ENCODE assay signal across 8 cellular contexts in the genomic region with DNA sequence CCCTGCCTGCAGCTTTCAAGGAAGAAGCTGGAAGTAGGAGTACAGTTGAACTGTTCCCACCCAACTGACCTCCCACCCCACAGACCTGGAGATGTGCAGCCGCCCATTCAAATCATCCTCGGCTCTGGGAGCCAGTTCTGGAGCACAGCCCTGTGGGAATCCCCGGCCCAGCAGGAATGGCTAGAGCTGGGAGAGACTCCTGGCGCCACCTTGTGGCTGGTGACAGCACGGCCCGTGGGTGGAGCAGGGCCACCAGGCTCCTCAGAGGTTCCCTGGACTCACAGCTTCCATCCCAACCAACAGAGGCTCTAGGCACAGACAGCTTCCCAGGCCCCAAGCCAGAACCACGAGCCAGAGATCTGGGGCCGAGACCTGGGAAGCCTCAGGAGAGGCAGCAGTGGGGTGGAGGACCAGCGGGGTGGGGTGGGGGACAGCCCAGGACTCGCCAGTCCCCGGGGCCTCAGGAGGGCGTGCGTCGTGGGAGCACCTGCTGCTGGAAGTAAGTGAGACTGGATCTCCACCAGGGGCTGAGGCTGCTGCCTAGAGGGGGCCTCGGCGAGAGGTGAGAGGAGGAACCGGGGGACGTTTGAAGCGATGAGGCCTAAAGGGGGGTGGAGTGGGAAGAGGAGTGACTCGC. TPM values are rescaled to one million over a fixed set of nuclear protein-coding genes. Genes with fewer than 3 reads are reported as not detected.
DNase-seq lines count a peak whose midpoint lies in the region; ATAC-seq, FAIRE-seq and TF ChIP-seq lines count a peak whose summit lies in the region.

No MANE protein-coding gene starts in this region.

- H3K36me3 ChIP-seq in effector memory CD4-positive, alpha-beta T cell (ENCODE audit: control insufficient read depth, insufficient read depth, low read length), result peaks cover 57% of the 10 kb centered on the region

- no peaks in the 10 kb centered on the region for H3K27me3 Mint-ChIP-seq in activated CD8-positive, alpha-beta T cell treated with anti-CD3 and anti-CD28 coated beads, Interleukin-2, amount 10 ng/mL, durations not matched to agents 7 days and 5 days (ENCODE audit: low read depth)
- H3K27me3 Mint-ChIP-seq in memory B cell, result no peaks in the 10 kb centered on the region

- no peak overlapping the region for H3K4me3 ChIP-seq in effector memory CD4-positive, alpha-beta T cell (ENCODE audit: insufficient read depth, low read depth, low read length, poor library complexity, severe bottlenecking)

- peak; percentile 84 for ATAC-seq in activated CD8-positive, alpha-beta T cell treated with anti-CD3 and anti-CD28 coated beads, Interleukin-2, amount 10 ng/mL, durations not matched to agents 7 days and 5 days
- peak; percentile 85 for ATAC-seq in memory B cell (ENCODE audit: low read depth)

- H3K27ac Mint-ChIP-seq in activated CD8-positive, alpha-beta T cell treated with anti-CD3 and anti-CD28 coated beads, Interleukin-2, amount 10 ng/mL, durations not matched to agents 7 days and 5 days, result peak overlapping the region; percentile 43
- H3K27ac Mint-ChIP-seq in memory B cell, result peak overlapping the region; percentile 62

- FAIRE-seq in H54 (lab: Jason Lieb, UNC), result peak; percentile 30

- peaks cover 1% of the 10 kb centered on the region for H3K4me1 Mint-ChIP-seq in activated CD8-positive, alpha-beta T cell treated with anti-CD3 and anti-CD28 coated beads, Interleukin-2, amount 10 ng/mL, durations not matched to agents 7 days and 5 days (ENCODE audit: low read depth)
- H3K4me1 Mint-ChIP-seq in memory B cell, result peaks cover 4% of the 10 kb centered on the region

- H3K27me3 ChIP-seq in effector memory CD4-positive, alpha-beta T cell (replicated peaks; ENCODE audit: control insufficient read depth, insufficient read depth, low read length, poor library complexity, severe bottlenecking), result no peaks in the 10 kb centered on the region

- CTCF ChIA-PET in activated CD8-positive, alpha-beta T cell treated with anti-CD3 and anti-CD28 coated beads, Interleukin-2, amount 10 ng/mL, durations not matched to agents 7 days and 5 days (lab: Charles Lee), result interaction anchor here (0.8 to 4.2 kb wide), 29 partner anchors 9 to 384 kb away, joined by 3 to 61 read pairs (median 5); partner anchors contain the start of genes ANAPC5 and RNF34

- no peak overlapping the region for H3K27ac ChIP-seq in effector memory CD4-positive, alpha-beta T cell (ENCODE audit: insufficient read depth, low read length, poor library complexity, severe bottlenecking)

- peaks cover 40% of the 10 kb centered on the region for H3K36me3 Mint-ChIP-seq in activated CD8-positive, alpha-beta T cell treated with anti-CD3 and anti-CD28 coated beads, Interleukin-2, amount 10 ng/mL, durations not matched to agents 7 days and 5 days (ENCODE audit: low read depth)
- peaks cover 14% of the 10 kb centered on the region for H3K36me3 Mint-ChIP-seq in memory B cell

- H3K9me3 Mint-ChIP-seq in activated CD8-positive, alpha-beta T cell treated with anti-CD3 and anti-CD28 coated beads, Interleukin-2, amount 10 ng/mL, durations not matched to agents 7 days and 5 days (ENCODE audit: insufficient read depth), result no peaks in the 10 kb centered on the region
- no peaks in the 10 kb centered on the region for H3K9me3 Mint-ChIP-seq in memory B cell

- POLR2A ChIA-PET in activated CD8-positive, alpha-beta T cell treated with anti-CD3 and anti-CD28 coated beads, Interleukin-2, amount 10 ng/mL, durations not matched to agents 7 days and 5 days (lab: Charles Lee), result interaction anchor here (0.8 kb wide), 1 partner anchor 379 kb away, joined by 3 read pairs; no protein-coding TSS in a partner anchor

- no peak for TF ChIP-seq POLR2A in H54 (IDR thresholded peaks at IDR 0.05; ENCODE audit: low read depth, low read length)

- no peaks in the 10 kb centered on the region for H3K9me3 ChIP-seq in effector memory CD4-positive, alpha-beta T cell (ENCODE audit: control insufficient read depth, low read length)

- no peaks in the 10 kb centered on the region for H3K4me1 ChIP-seq in effector memory CD4-positive, alpha-beta T cell (ENCODE audit: control insufficient read depth, insufficient read depth, low read length, poor library complexity, severe bottlenecking)

- DNase-seq in AML-193 (lab: John Stamatoyannopoulos, UW) (peak; percentile 27 to 35), H54 (ENCODE audit: insufficient read length, low spot score) (peak; percentile 98), NCI-H510A (lab: John Stamatoyannopoulos, UW) (peak; percentile 35), memory B cell (ENCODE audit: low spot score in 2 of 2) (peak; percentile 61 to 75), NCI-H524 treated with DMSO at 0.1 percent for 48 hours (lab: John Stamatoyannopoulos, UW) (no peak)
- peak; percentile 68 for DNase-seq in activated CD8-positive, alpha-beta T cell treated with anti-CD3 and anti-CD28 coated beads, Interleukin-2, amount 10 ng/mL, durations not matched to agents 7 days and 5 days
- DNase-seq in effector memory CD4-positive, alpha-beta T cell, result peak; percentile 21 to 40 (median 27)
- peak; percentile 22 for DNase-seq in stimulated activated CD8-positive, alpha-beta memory T cell treated with anti-CD3 and anti-CD28 coated beads, Interleukin-12 subunit alpha, Interleukin-12 subunit beta, amount 100 ng/mL, for 24 hours (ENCODE audit: extremely low read depth)

- H3K4me3 Mint-ChIP-seq in activated CD8-positive, alpha-beta T cell treated with anti-CD3 and anti-CD28 coated beads, Interleukin-2, amount 10 ng/mL, durations not matched to agents 7 days and 5 days, result no peak overlapping the region
- H3K4me3 Mint-ChIP-seq in memory B cell, result no peak overlapping the region

RNA-seq across cellular contexts. Expression of gene RNF34, which starts 43.4 kb away (rescaled TPM):
- total RNA-seq in activated CD8-positive, alpha-beta T cell treated with anti-CD3 and anti-CD28 coated beads, Interleukin-2, amount 10 ng/mL, durations not matched to agents 7 days and 5 days, result 10 to 100 TPM; 74.9 to 85.0 TPM
